ENCODE assay signal across 8 cellular contexts in genomic region chr16:71645450-71645849, GRCh38. TPM values are rescaled to one million over a fixed set of nuclear protein-coding genes. Genes with fewer than 3 reads are reported as not detected.
A peak's percentile ranks its signal among the peaks of the same experiment; 100 is the strongest.
DNase-seq lines count a peak whose midpoint lies in the region; ATAC-seq and TF ChIP-seq lines count a peak whose summit lies in the region.

No MANE protein-coding gene starts in this region.

- no peak overlapping the region for H4K91ac ChIP-seq in H9 (ENCODE audit: insufficient read length, low read depth, low read length)

- no CpG with 5 or more reads among the region's 4 CpGs for WGBS in H9 (ENCODE audit: extremely low coverage, insufficient read length, low lambda C conversion rate)

- H2BK20ac ChIP-seq in H9 (ENCODE audit: low read depth, low read length, poor library complexity, severe bottlenecking) = no peak overlapping the region

- no peak overlapping the region for H3K9ac ChIP-seq in H9 (ENCODE audit: extremely low read depth, insufficient read length, low read length)

- no peaks in the 10 kb centered on the region for H3K79me2 ChIP-seq in H9 (ENCODE audit: insufficient read depth, low read length)

- no peaks in the 10 kb centered on the region for H3K9me3 Mint-ChIP-seq in H9
- no peaks in the 10 kb centered on the region for H3K9me3 Mint-ChIP-seq in immature natural killer cell

- H3K27ac Mint-ChIP-seq in H9 (no peak overlapping the region), immature natural killer cell (no peak overlapping the region)

- H3K4me3 Mint-ChIP-seq in H9 = no peak overlapping the region
- H3K4me3 Mint-ChIP-seq in immature natural killer cell = no peak overlapping the region

- H3K27me3 Mint-ChIP-seq in H9 (ENCODE audit: low read depth) (no peaks in the 10 kb centered on the region), immature natural killer cell (ENCODE audit: low read depth in 3 of 3) (no peaks in the 10 kb centered on the region)

- H2BK120ac ChIP-seq in H9 (ENCODE audit: low read depth, low read length, poor library complexity, severe bottlenecking) = no peak overlapping the region

- no peak overlapping the region for H4K5ac ChIP-seq in H9 (ENCODE audit: insufficient read length, low read depth, low read length)

- no peak overlapping the region for H4K8ac ChIP-seq in H9 (replicated peaks; ENCODE audit: insufficient read length, low read depth, low read length)

- no peak overlapping the region for H2AK5ac ChIP-seq in H9 (ENCODE audit: insufficient read length, low read length)

- no peak overlapping the region for H3K18ac ChIP-seq in H9 (ENCODE audit: insufficient read length, low read depth, low read length)

- no peak overlapping the region for H2AFZ ChIP-seq in H9 (ENCODE audit: low read length)

- H2BK5ac ChIP-seq in H9 (ENCODE audit: insufficient read length, low read length) = no peak overlapping the region

- peak; percentile 43 for DNase-seq in COR-L47 (lab: John Stamatoyannopoulos, UW)
- no peak for DNase-seq in H9
- DNase-seq in RKO (ENCODE audit: low spot score) = peak; percentile 72
- DNase-seq in foreskin melanocyte = peak; percentile 9
- DNase-seq in putamen (ENCODE audit: low spot score) = no peak
- no peak for DNase-seq in immature natural killer cell

- H3K56ac ChIP-seq in H9 (ENCODE audit: insufficient read length, low read depth, low read length) = no peak overlapping the region

- H3K23ac ChIP-seq in H9 (ENCODE audit: insufficient read length, low read depth, low read length) = no peak overlapping the region

- no peaks in the 10 kb centered on the region for H3K23me2 ChIP-seq in H9 (ENCODE audit: insufficient read length, low read depth, low read length, poor library complexity, severe bottlenecking)

- TF ChIP-seq CTCF in H9 (conservative IDR thresholded peaks at IDR 0.05) = peak; percentile 73

- H2BK12ac ChIP-seq in H9 (ENCODE audit: insufficient read length, low read depth, low read length) = no peak overlapping the region

- no peak overlapping the region for H3K27ac ChIP-seq in H9 (ENCODE audit: insufficient read length, low read depth, low read length)

- H3K4me1 Mint-ChIP-seq in H9 = peaks cover 3 to 4% of the 10 kb centered on the region in 2 experiments; a peak in 2 of 4 replicates
- no peaks in the 10 kb centered on the region for H3K4me1 Mint-ChIP-seq in immature natural killer cell

- H3T11ph ChIP-seq in H9 (ENCODE audit: low read length) = no peak overlapping the region

- H4K20me1 ChIP-seq in H9 (ENCODE audit: control insufficient read depth, insufficient read depth, insufficient read length) = no peaks in the 10 kb centered on the region

- no peak overlapping the region for H2BK15ac ChIP-seq in H9 (ENCODE audit: low read depth, low read length)

- no peak overlapping the region for H3K4me2 ChIP-seq in H9 (ENCODE audit: insufficient read depth, insufficient read length, low read length)

- ATAC-seq in GM19035 (IDR thresholded peaks at IDR 0.05; ENCODE audit: unreplicated experiment) = no peak
- no peak for ATAC-seq in GM18909 (IDR thresholded peaks at IDR 0.05; ENCODE audit: poor library complexity, unreplicated experiment)

- H3K27me3 ChIP-seq in H9 (ENCODE audit: insufficient read depth, low read length) = no peaks in the 10 kb centered on the region

- no peaks in the 10 kb centered on the region for H3K79me1 ChIP-seq in H9 (ENCODE audit: insufficient read depth, low read depth, low read length, poor library complexity, severe bottlenecking)

- H3K36me3 Mint-ChIP-seq in H9 (ENCODE audit: insufficient read depth in 1 of 3, low read depth in 3 of 3) (peaks cover 13 to 49% (median 28%) of the 10 kb centered on the region in 3 experiments; a peak in 6 of 7 replicates), immature natural killer cell (peaks cover 10 to 25% (median 10%) of the 10 kb centered on the region in 3 donors)

- H3K4ac ChIP-seq in H9 (ENCODE audit: low read depth, low read length) = no peak overlapping the region

- no peaks in the 10 kb centered on the region for H3K9me3 ChIP-seq in H9 (ENCODE audit: control insufficient read depth, low read depth, low read length)

- no peaks in the 10 kb centered on the region for H3K4me1 ChIP-seq in H9 (ENCODE audit: insufficient read depth, low read length)

- H3K14ac ChIP-seq in H9 (ENCODE audit: insufficient read depth, low read length) = no peak overlapping the region

RNA-seq across cellular contexts. Expression of gene MARVELD3, which starts 19.5 kb away (rescaled TPM):
- 25.2 and 27.0 TPM in 2 replicates for total RNA-seq in H9 (2021)
- polyA plus RNA-seq in immature natural killer cell = not detected

Comparison
In these comparisons a context has a peak if more than half of its experiments do, and no peak if none do; other contexts are left out.
1. DNase-seq: peak in COR-L47 (single experiment), RKO (single experiment) and foreskin melanocyte (single experiment); none in H9 (single experiment), putamen (single experiment) and immature natural killer cell (0 of 3).